ENCODE assay signal across 1 cellular context in the genomic region with DNA sequence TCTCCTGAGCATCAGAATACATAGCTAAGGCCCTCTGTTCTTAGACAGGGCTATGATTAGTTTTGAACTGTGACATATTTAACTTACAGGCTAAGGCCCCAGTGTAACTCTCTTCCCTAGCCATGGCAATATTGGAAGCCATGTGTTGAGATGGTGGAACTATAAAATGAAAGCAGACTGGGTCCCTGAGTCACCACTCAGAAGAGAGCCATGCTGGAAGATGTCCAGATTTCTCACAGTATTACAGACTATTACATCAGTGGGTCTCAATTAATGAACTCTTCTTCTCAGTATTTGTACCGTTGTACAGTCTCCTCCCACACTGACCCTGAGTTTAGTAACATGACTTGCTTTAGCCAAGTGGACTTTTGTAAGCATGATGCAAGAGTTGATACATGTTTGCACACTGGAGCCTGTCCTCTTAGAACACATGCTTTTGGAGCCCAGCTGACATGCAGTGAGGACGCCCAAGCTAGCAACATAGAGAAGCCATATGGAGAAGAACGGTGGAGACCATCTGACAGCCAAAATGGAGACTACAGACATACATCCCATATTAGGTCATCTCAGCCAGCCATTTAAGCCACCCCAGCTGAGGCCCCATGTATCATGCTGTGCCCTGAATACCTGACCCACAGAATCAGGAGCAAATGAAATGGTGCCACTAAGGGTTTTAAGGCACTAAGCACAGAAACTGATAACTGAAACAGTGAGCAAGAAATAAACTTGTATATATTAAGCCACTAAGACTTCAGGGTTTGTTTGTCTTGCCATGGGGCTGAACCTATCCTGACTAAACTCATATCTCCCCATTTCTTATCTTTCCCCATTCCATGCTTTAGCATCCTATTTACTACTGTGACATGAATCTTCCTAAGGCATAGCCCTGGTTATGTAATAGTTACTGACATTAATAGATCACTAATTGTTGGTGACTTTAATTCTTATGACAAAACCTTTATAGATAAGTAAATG.
TF ChIP-seq lines count a peak whose summit lies in the region.

No MANE protein-coding gene starts in this region.

TF ChIP-seq in HepG2, 621 proteins besides CTCF, POLR2A, EP300 and RAD21 (continued from another document and continues in another):
- TF ChIP-seq ZMYM4 (CRISPR knock-in tag; IDR thresholded peaks at IDR 0.05) (peak; percentile 99), ZNF180 (CRISPR knock-in tag; IDR thresholded peaks at IDR 0.05; ENCODE audit: borderline replicate concordance, low read depth) (no peak), KAT8 (CRISPR knock-in tag; IDR thresholded peaks at IDR 0.05) (peak; percentile 85), YY1 (IDR thresholded peaks at IDR 0.05; ENCODE audit: insufficient read depth, insufficient replicate concordance, low read depth, low read length) (no peak), HNRNPUL1 (IDR thresholded peaks at IDR 0.05; ENCODE audit: low read depth, low read length) (no peak), REPIN1 (CRISPR knock-in tag; IDR thresholded peaks at IDR 0.05; ENCODE audit: borderline replicate concordance, low read depth) (peak; percentile 82), ZNF382 (CRISPR knock-in tag; IDR thresholded peaks at IDR 0.05; ENCODE audit: borderline replicate concordance) (no peak), ZNF792 (CRISPR knock-in tag; IDR thresholded peaks at IDR 0.05) (peak; percentile 76; the same call in 1 of the 2 replicates), ZNF567 (CRISPR knock-in tag; IDR thresholded peaks at IDR 0.05; ENCODE audit: borderline replicate concordance) (no peak), ZNF543 (CRISPR knock-in tag; IDR thresholded peaks at IDR 0.05) (peak; percentile 73; the same call in 1 of the 2 replicates), ZSCAN21 (CRISPR knock-in tag; IDR thresholded peaks at IDR 0.05; ENCODE audit: borderline replicate concordance) (peak; percentile 50; the same call in 1 of the 2 replicates), CREB1 (IDR thresholded peaks at IDR 0.05) (peak; percentile 60), CREB1 (CRISPR knock-in tag; IDR thresholded peaks at IDR 0.05) (peak; percentile 79), MEF2D (CRISPR knock-in tag; IDR thresholded peaks at IDR 0.05) (peak; percentile 73; the same call in 1 of the 2 replicates), MTF1 (CRISPR knock-in tag; IDR thresholded peaks at IDR 0.05) (no peak), NCOA5 (CRISPR knock-in tag; IDR thresholded peaks at IDR 0.05) (no peak), ZNF780A (CRISPR knock-in tag; IDR thresholded peaks at IDR 0.05) (no peak), KMT2B (CRISPR knock-in tag; IDR thresholded peaks at IDR 0.05) (peak; percentile 63; the same call in 1 of the 2 replicates), ZNF335 (CRISPR knock-in tag; IDR thresholded peaks at IDR 0.05) (peak; percentile 67), MAFF (IDR thresholded peaks at IDR 0.05; ENCODE audit: low read depth, low read length) (0 out of 2 replicates have a peak, but pooled peaks have one; percentile 32), ZNF367 (CRISPR knock-in tag; IDR thresholded peaks at IDR 0.05; ENCODE audit: borderline replicate concordance) (no peak), THAP11 (CRISPR knock-in tag; IDR thresholded peaks at IDR 0.05) (peak; percentile 86), ZNF530 (CRISPR knock-in tag; IDR thresholded peaks at IDR 0.05; ENCODE audit: low read depth) (no peak), ZNF7 (CRISPR knock-in tag; IDR thresholded peaks at IDR 0.05) (peak; percentile 74; the same call in 1 of the 2 replicates), ZFP36L2 (CRISPR knock-in tag; IDR thresholded peaks at IDR 0.05) (0 out of 2 replicates have a peak, but pooled peaks have one; percentile 43), KAT7 (CRISPR knock-in tag; IDR thresholded peaks at IDR 0.05; ENCODE audit: borderline replicate concordance) (peak; percentile 75; the same call in 1 of the 2 replicates)
- TF ChIP-seq, protein P1, sequence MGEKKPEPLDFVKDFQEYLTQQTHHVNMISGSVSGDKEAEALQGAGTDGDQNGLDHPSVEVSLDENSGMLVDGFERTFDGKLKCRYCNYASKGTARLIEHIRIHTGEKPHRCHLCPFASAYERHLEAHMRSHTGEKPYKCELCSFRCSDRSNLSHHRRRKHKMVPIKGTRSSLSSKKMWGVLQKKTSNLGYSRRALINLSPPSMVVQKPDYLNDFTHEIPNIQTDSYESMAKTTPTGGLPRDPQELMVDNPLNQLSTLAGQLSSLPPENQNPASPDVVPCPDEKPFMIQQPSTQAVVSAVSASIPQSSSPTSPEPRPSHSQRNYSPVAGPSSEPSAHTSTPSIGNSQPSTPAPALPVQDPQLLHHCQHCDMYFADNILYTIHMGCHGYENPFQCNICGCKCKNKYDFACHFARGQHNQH (CRISPR knock-in tag; IDR thresholded peaks at IDR 0.05), result peak; percentile 75
- TF ChIP-seq, protein P2, sequence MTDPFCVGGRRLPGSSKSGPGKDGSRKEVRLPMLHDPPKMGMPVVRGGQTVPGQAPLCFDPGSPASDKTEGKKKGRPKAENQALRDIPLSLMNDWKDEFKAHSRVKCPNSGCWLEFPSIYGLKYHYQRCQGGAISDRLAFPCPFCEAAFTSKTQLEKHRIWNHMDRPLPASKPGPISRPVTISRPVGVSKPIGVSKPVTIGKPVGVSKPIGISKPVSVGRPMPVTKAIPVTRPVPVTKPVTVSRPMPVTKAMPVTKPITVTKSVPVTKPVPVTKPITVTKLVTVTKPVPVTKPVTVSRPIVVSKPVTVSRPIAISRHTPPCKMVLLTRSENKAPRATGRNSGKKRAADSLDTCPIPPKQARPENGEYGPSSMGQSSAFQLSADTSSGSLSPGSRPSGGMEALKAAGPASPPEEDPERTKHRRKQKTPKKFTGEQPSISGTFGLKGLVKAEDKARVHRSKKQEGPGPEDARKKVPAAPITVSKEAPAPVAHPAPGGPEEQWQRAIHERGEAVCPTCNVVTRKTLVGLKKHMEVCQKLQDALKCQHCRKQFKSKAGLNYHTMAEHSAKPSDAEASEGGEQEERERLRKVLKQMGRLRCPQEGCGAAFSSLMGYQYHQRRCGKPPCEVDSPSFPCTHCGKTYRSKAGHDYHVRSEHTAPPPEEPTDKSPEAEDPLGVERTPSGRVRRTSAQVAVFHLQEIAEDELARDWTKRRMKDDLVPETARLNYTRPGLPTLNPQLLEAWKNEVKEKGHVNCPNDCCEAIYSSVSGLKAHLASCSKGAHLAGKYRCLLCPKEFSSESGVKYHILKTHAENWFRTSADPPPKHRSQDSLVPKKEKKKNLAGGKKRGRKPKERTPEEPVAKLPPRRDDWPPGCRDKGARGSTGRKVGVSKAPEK (CRISPR knock-in tag; IDR thresholded peaks at IDR 0.05; ENCODE audit: borderline replicate concordance), result no peak
- TF ChIP-seq, protein P3, sequence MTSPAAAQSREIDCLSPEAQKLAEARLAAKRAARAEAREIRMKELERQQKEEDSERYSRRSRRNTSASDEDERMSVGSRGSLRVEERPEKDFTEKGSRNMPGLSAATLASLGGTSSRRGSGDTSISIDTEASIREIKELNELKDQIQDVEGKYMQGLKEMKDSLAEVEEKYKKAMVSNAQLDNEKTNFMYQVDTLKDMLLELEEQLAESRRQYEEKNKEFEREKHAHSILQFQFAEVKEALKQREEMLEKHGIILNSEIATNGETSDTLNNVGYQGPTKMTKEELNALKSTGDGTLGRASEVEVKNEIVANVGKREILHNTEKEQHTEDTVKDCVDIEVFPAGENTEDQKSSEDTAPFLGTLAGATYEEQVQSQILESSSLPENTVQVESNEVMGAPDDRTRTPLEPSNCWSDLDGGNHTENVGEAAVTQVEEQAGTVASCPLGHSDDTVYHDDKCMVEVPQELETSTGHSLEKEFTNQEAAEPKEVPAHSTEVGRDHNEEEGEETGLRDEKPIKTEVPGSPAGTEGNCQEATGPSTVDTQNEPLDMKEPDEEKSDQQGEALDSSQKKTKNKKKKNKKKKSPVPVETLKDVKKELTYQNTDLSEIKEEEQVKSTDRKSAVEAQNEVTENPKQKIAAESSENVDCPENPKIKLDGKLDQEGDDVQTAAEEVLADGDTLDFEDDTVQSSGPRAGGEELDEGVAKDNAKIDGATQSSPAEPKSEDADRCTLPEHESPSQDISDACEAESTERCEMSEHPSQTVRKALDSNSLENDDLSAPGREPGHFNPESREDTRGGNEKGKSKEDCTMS (CRISPR knock-in tag; conservative IDR thresholded peaks at IDR 0.05), result no peak
- TF ChIP-seq, protein P4, sequence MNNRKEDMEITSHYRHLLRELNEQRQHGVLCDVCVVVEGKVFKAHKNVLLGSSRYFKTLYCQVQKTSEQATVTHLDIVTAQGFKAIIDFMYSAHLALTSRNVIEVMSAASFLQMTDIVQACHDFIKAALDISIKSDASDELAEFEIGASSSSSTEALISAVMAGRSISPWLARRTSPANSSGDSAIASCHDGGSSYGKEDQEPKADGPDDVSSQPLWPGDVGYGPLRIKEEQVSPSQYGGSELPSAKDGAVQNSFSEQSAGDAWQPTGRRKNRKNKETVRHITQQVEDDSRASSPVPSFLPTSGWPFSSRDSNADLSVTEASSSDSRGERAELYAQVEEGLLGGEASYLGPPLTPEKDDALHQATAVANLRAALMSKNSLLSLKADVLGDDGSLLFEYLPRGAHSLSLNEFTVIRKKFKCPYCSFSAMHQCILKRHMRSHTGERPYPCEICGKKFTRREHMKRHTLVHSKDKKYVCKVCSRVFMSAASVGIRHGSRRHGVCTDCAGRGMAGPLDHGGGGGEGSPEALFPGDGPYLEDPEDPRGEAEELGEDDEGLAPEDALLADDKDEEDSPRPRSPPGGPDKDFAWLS (CRISPR knock-in tag; IDR thresholded peaks at IDR 0.05; ENCODE audit: borderline replicate concordance), result no peak
- TF ChIP-seq, protein P5, sequence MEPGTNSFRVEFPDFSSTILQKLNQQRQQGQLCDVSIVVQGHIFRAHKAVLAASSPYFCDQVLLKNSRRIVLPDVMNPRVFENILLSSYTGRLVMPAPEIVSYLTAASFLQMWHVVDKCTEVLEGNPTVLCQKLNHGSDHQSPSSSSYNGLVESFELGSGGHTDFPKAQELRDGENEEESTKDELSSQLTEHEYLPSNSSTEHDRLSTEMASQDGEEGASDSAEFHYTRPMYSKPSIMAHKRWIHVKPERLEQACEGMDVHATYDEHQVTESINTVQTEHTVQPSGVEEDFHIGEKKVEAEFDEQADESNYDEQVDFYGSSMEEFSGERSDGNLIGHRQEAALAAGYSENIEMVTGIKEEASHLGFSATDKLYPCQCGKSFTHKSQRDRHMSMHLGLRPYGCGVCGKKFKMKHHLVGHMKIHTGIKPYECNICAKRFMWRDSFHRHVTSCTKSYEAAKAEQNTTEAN (CRISPR knock-in tag; conservative IDR thresholded peaks at IDR 0.05), result peak; percentile 92
- TF ChIP-seq, protein P6, sequence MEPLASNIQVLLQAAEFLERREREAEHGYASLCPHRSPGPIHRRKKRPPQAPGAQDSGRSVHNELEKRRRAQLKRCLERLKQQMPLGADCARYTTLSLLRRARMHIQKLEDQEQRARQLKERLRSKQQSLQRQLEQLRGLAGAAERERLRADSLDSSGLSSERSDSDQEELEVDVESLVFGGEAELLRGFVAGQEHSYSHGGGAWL (CRISPR knock-in tag; IDR thresholded peaks at IDR 0.05), result no peak
- TF ChIP-seq, protein P7, sequence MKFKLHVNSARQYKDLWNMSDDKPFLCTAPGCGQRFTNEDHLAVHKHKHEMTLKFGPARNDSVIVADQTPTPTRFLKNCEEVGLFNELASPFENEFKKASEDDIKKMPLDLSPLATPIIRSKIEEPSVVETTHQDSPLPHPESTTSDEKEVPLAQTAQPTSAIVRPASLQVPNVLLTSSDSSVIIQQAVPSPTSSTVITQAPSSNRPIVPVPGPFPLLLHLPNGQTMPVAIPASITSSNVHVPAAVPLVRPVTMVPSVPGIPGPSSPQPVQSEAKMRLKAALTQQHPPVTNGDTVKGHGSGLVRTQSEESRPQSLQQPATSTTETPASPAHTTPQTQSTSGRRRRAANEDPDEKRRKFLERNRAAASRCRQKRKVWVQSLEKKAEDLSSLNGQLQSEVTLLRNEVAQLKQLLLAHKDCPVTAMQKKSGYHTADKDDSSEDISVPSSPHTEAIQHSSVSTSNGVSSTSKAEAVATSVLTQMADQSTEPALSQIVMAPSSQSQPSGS (CRISPR knock-in tag; IDR thresholded peaks at IDR 0.05), result peak; percentile 93
- TF ChIP-seq, protein P8, sequence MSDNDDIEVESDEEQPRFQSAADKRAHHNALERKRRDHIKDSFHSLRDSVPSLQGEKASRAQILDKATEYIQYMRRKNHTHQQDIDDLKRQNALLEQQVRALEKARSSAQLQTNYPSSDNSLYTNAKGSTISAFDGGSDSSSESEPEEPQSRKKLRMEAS (IDR thresholded peaks at IDR 0.05), result peak; percentile 96
- TF ChIP-seq, protein P9, sequence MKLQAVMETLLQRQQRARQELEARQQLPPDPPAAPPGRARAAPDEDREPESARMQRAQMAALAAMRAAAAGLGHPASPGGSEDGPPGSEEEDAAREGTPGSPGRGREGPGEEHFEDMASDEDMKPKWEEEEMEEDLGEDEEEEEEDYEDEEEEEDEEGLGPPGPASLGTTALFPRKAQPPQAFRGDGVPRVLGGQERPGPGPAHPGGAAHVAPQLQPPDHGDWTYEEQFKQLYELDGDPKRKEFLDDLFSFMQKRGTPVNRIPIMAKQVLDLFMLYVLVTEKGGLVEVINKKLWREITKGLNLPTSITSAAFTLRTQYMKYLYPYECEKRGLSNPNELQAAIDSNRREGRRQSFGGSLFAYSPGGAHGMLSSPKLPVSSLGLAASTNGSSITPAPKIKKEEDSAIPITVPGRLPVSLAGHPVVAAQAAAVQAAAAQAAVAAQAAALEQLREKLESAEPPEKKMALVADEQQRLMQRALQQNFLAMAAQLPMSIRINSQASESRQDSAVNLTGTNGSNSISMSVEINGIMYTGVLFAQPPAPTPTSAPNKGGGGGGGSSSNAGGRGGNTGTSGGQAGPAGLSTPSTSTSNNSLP (IDR thresholded peaks at IDR 0.05; ENCODE audit: low read depth, low read length), result peak; percentile 96
- TF ChIP-seq, protein P10, sequence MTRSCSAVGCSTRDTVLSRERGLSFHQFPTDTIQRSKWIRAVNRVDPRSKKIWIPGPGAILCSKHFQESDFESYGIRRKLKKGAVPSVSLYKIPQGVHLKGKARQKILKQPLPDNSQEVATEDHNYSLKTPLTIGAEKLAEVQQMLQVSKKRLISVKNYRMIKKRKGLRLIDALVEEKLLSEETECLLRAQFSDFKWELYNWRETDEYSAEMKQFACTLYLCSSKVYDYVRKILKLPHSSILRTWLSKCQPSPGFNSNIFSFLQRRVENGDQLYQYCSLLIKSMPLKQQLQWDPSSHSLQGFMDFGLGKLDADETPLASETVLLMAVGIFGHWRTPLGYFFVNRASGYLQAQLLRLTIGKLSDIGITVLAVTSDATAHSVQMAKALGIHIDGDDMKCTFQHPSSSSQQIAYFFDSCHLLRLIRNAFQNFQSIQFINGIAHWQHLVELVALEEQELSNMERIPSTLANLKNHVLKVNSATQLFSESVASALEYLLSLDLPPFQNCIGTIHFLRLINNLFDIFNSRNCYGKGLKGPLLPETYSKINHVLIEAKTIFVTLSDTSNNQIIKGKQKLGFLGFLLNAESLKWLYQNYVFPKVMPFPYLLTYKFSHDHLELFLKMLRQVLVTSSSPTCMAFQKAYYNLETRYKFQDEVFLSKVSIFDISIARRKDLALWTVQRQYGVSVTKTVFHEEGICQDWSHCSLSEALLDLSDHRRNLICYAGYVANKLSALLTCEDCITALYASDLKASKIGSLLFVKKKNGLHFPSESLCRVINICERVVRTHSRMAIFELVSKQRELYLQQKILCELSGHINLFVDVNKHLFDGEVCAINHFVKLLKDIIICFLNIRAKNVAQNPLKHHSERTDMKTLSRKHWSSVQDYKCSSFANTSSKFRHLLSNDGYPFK (CRISPR knock-in tag; IDR thresholded peaks at IDR 0.05; ENCODE audit: borderline replicate concordance), result no peak
- TF ChIP-seq, protein P11, sequence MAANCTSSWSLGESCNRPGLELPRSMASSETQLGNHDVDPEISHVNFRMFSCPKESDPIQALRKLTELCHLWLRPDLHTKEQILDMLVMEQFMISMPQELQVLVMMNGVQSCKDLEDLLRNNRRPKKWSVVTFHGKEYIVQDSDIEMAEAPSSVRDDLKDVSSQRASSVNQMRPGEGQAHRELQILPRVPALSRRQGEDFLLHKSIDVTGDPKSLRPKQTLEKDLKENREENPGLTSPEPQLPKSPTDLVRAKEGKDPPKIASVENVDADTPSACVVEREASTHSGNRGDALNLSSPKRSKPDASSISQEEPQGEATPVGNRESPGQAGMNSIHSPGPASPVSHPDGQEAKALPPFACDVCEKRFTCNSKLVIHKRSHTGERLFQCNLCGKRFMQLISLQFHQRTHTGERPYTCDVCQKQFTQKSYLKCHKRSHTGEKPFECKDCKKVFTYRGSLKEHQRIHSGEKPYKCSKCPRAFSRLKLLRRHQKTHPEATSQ (CRISPR knock-in tag; IDR thresholded peaks at IDR 0.05; ENCODE audit: borderline replicate concordance), result no peak
